Comparison of ENCODE assay signal across 9 cellular contexts in genomic region chr15:65512807-65513416, GRCh38. TPM values are rescaled to one million over a fixed set of nuclear protein-coding genes. Genes with fewer than 3 reads are reported as not detected.
DNase-seq lines count a peak whose midpoint lies in the region; ATAC-seq and TF ChIP-seq lines count a peak whose summit lies in the region.
"Had no signal": no experiment of that assay in that cellular context is flagged by ENCODE, and none has a peak within 500 bp of the region (broad histone marks: within the 10 kb centered on the region; RNA-seq: fewer than 3 reads in every experiment).

No MANE protein-coding gene starts in this region.

- peaks cover 5% of the 10 kb centered on the region for H3K4me1 Mint-ChIP-seq in activated T-helper 17 cell treated with anti-CD3 and anti-CD28 coated beads, Interleukin-2, amount 50 U/mL, for 72 hours

- H3K4me2 ChIP-seq in mesenchymal stem cell (ENCODE audit: low read length, poor library complexity, severe bottlenecking) = no peak overlapping the region

- no peak overlapping the region for H2BK12ac ChIP-seq in mesenchymal stem cell (ENCODE audit: low read length in 2 of 2)

- H3K4me1 ChIP-seq in mesenchymal stem cell (ENCODE audit: control insufficient read depth, insufficient read depth, low read depth, low read length) (peaks cover 4% of the 10 kb centered on the region), testis (peaks cover 24% of the 10 kb centered on the region)

- no peaks in the 10 kb centered on the region for H3K27me3 ChIP-seq in mesenchymal stem cell (ENCODE audit: control insufficient read depth in 1 of 2, insufficient read depth in 1 of 2, low read length in 2 of 2)
- H3K27me3 ChIP-seq in testis = no peaks in the 10 kb centered on the region

- H3K36me3 ChIP-seq in mesenchymal stem cell (ENCODE audit: control insufficient read depth in 1 of 2, insufficient read depth in 2 of 2, low read depth in 1 of 2, low read length in 2 of 2) (peaks cover 12 to 57% of the 10 kb centered on the region in 2 experiments), testis (ENCODE audit: low read depth, missing control alignments) (peaks cover 3% of the 10 kb centered on the region)

- no peak overlapping the region for H3K18ac ChIP-seq in mesenchymal stem cell (ENCODE audit: low read depth in 1 of 2, low read length in 2 of 2)

- peak overlapping the region; percentile 23; the same call in 1 of the 2 replicates for H3K27ac ChIP-seq in RWPE1
- H3K27ac ChIP-seq in cingulate gyrus (ENCODE audit: low read depth, low read length) = peak overlapping the region; percentile 23
- no peak overlapping the region for H3K27ac ChIP-seq in mesenchymal stem cell (ENCODE audit: low read length, poor library complexity, severe bottlenecking)
- peak overlapping the region; percentile 9 to 81 for H3K27ac ChIP-seq in testis

- H3K79me1 ChIP-seq in mesenchymal stem cell (replicated peaks; ENCODE audit: low read length, poor library complexity, severe bottlenecking) = peaks cover 12% of the 10 kb centered on the region

- POLR2A ChIA-PET in RWPE1 (lab: Yijun Ruan, JAX; ENCODE audit: low non-redundant PET) = interaction anchor here (0.7 kb wide), 1 partner anchor 18 kb away, joined by 5 read pairs; no protein-coding TSS in a partner anchor

- TF ChIP-seq CTCF in RWPE1 (conservative IDR thresholded peaks at IDR 0.05; ENCODE audit: low read depth) (no peak), testis (IDR thresholded peaks at IDR 0.05) (no peak)

- no peak overlapping the region for H2BK15ac ChIP-seq in mesenchymal stem cell (ENCODE audit: low read depth, poor library complexity, severe bottlenecking)

- no peak overlapping the region for H3K27ac Mint-ChIP-seq in activated T-helper 17 cell treated with anti-CD3 and anti-CD28 coated beads, Interleukin-2, amount 50 U/mL, for 72 hours

- no peak for ATAC-seq in activated T-helper 17 cell treated with anti-CD3 and anti-CD28 coated beads, Interleukin-2, amount 50 U/mL, for 72 hours (replicated peaks)

- CTCF ChIA-PET in RWPE1 (lab: Yijun Ruan, JAX) = interaction anchor here (0.5 kb wide), 1 partner anchor 731 kb away, joined by 3 read pairs; no protein-coding TSS in a partner anchor

- 89% methylated on average over 5 of the region's 10 CpGs for WGBS in mesenchymal stem cell
- WGBS in testis, 2 donors = 30 to 44% methylated on average over 10 of the region's 10 CpGs

- H3K27me3 Mint-ChIP-seq in activated T-helper 17 cell treated with anti-CD3 and anti-CD28 coated beads, Interleukin-2, amount 50 U/mL, for 72 hours = no peaks in the 10 kb centered on the region

- no peaks in the 10 kb centered on the region for H3K9me3 ChIP-seq in mesenchymal stem cell (ENCODE audit: control insufficient read depth, low read length)
- H3K9me3 ChIP-seq in testis = no peaks in the 10 kb centered on the region

- peak overlapping the region; percentile 83 for H3K9ac ChIP-seq in mesenchymal stem cell (ENCODE audit: low read length)

- H4K8ac ChIP-seq in mesenchymal stem cell (ENCODE audit: low read length) = no peak overlapping the region

- H3K36me3 Mint-ChIP-seq in activated T-helper 17 cell treated with anti-CD3 and anti-CD28 coated beads, Interleukin-2, amount 50 U/mL, for 72 hours (ENCODE audit: low read depth) = peaks cover 85% of the 10 kb centered on the region

- H2AFZ ChIP-seq in mesenchymal stem cell (ENCODE audit: low read depth, low read length) = no peak overlapping the region

- DNase-seq in RWPE1 (ENCODE audit: low spot score) (no peak), mesenchymal stem cell (no peak), testis (peak; percentile 87), NAMALWA (ENCODE audit: low spot score) (no peak), dedifferentiated amniotic fluid mesenchymal stem cell (ENCODE audit: extremely low spot score) (no peak)
- DNase-seq: erythroblast, NCI-H2081 treated with DMSO at 0.1 percent for 48 hours had no signal

- intact Hi-C loops in testis (cut with DNase I; ENCODE audit: low total_unique reads) = no loop called here

- no peak overlapping the region for H2BK120ac ChIP-seq in mesenchymal stem cell (ENCODE audit: low read depth, low read length)

- TF ChIP-seq POLR2A in testis (IDR thresholded peaks at IDR 0.05) = no peak

- H3K14ac ChIP-seq in mesenchymal stem cell (ENCODE audit: low read length in 2 of 2) = no peak overlapping the region

- H3K9me3 Mint-ChIP-seq in activated T-helper 17 cell treated with anti-CD3 and anti-CD28 coated beads, Interleukin-2, amount 50 U/mL, for 72 hours = no peaks in the 10 kb centered on the region

- H3K4me3 Mint-ChIP-seq in activated T-helper 17 cell treated with anti-CD3 and anti-CD28 coated beads, Interleukin-2, amount 50 U/mL, for 72 hours = no peak overlapping the region

- H3K23ac ChIP-seq in mesenchymal stem cell (ENCODE audit: low read length in 2 of 2) = no peak overlapping the region

- no peak overlapping the region for H4K91ac ChIP-seq in mesenchymal stem cell (ENCODE audit: low read length)

- H3K4me3 ChIP-seq in mesenchymal stem cell (ENCODE audit: insufficient read depth in 1 of 2, low read depth in 1 of 2, low read length in 2 of 2) = peak overlapping the region in 1 of 2 experiments; percentile 62
- H3K4me3 ChIP-seq in testis = no peak overlapping the region

- H3K4ac ChIP-seq in mesenchymal stem cell (ENCODE audit: low read depth in 1 of 2, low read length in 2 of 2) = no peak overlapping the region

- no peak overlapping the region for H2AK5ac ChIP-seq in mesenchymal stem cell (ENCODE audit: low read length, severe bottlenecking)

- no peak overlapping the region for H2BK5ac ChIP-seq in mesenchymal stem cell (ENCODE audit: low read depth, low read length, poor library complexity, severe bottlenecking)

RNA-seq across cellular contexts. Expression of gene DPP8, which starts 4.6 kb away (rescaled TPM):
- polyA plus RNA-seq in mesenchymal stem cell (2013, experiment 1 of 2) = 20.7 TPM
- 21.8 TPM for polyA plus RNA-seq in mesenchymal stem cell (2013, experiment 2 of 2)
- 10 to 100 TPM; 51.6 to 68.3 TPM for total RNA-seq in testis
- 64.4 TPM for polyA plus RNA-seq in testis (ENCODE audit: insufficient read depth, low read depth, low replicate concordance)
- total RNA-seq in activated T-helper 17 cell treated with anti-CD3 and anti-CD28 coated beads, Interleukin-2, amount 50 U/mL, for 72 hours = 10 to 100 TPM; 30.7 to 31.4 TPM

RNA-seq across cellular contexts. Expression of gene HACD3, which starts 17.4 kb away (rescaled TPM):
- 73.7 TPM for polyA plus RNA-seq in mesenchymal stem cell (2013, experiment 1 of 2)
- polyA plus RNA-seq in mesenchymal stem cell (2013, experiment 2 of 2) = 76.8 TPM
- total RNA-seq in testis = 10 to 100 TPM; 37.5 to 38.6 TPM
- polyA plus RNA-seq in testis (ENCODE audit: insufficient read depth, low read depth, low replicate concordance) = 70.6 TPM
- total RNA-seq in activated T-helper 17 cell treated with anti-CD3 and anti-CD28 coated beads, Interleukin-2, amount 50 U/mL, for 72 hours = 10 to 100 TPM; 24.9 to 44.7 TPM
